In the genomic region with DNA sequence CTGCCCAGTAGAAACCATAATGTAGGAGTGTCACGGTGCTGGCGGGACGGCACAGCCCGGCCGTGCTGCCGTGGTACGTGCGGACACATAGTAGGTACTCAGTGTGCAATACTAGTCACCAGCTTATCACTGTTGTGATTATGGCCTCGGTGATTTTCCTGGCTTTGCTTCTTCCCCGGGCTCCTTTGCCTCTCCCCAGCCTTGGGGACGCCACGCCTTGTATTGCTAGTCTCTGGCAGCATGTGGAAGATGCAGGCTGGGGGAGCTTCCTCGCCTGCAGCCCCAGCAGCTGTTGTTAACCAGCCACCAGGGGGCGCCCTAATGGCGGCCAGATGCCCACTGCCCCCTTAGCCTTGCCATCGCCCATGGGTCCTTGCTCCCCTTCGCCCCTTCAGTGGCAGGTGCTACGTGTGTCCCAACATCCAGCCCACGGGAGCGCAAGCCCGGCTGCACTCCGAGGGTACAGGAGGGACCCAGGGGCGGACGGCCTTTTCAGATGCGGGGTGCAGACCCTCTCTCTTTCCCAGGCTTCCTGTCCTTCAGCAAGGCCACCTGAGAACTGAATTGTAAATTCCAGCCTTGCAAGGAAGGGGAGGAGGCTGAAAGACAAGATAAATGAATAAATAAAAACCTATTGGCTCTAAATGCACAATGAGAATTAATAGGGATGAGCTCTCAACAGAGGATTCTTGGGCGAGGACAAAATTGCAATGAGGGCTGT, we compare ENCODE assay signal across 8 cellular contexts. TPM values are rescaled to one million over a fixed set of nuclear protein-coding genes. Genes with fewer than 3 reads are reported as not detected.
DNase-seq lines count a peak whose midpoint lies in the region; ATAC-seq, FAIRE-seq and TF ChIP-seq lines count a peak whose summit lies in the region.

No MANE protein-coding gene starts in this region.

- H3K27ac Mint-ChIP-seq in natural killer cell, result no peak overlapping the region
- H3K27ac Mint-ChIP-seq in type B pancreatic cell, result no peak overlapping the region

- H3K36me3 ChIP-seq in endothelial cell of umbilical vein (ENCODE audit: control insufficient read depth in 2 of 2, extremely low read depth in 1 of 2, insufficient read depth in 2 of 2, low read length in 2 of 2), result no peaks in the 10 kb centered on the region

- no peaks in the 10 kb centered on the region for H3K4me1 ChIP-seq in endothelial cell of umbilical vein (ENCODE audit: control insufficient read depth, extremely low read depth, insufficient read depth, low read length)

- FAIRE-seq in endothelial cell of umbilical vein (lab: Jason Lieb, UNC), result peak; percentile 60

- H3K4me3 ChIP-seq in AG04449 (ENCODE audit: low read depth, low read length) (no peak overlapping the region), endothelial cell of umbilical vein (replicated peaks in 1 of 3; ENCODE audit: insufficient read depth in 1 of 3, low read depth in 1 of 3, low read length in 3 of 3) (no peak overlapping the region)

- H3K27me3 ChIP-seq in endothelial cell of umbilical vein (ENCODE audit: control insufficient read depth in 2 of 2, insufficient read depth in 2 of 2, low read length in 2 of 2), result peaks cover 21 to 24% of the 10 kb centered on the region in 2 experiments

- no TSS peak for BruUV-seq in endothelial cell of umbilical vein (replicated peaks; lab: Mats Ljungman, UMichigan)

- dilution Hi-C loops in endothelial cell of umbilical vein (cut with MboI; ENCODE audit: extremely low pct_ligation_motif_present, low sequenced_read_pairs), result no loop called here

- H3K9me3 Mint-ChIP-seq in natural killer cell (no peaks in the 10 kb centered on the region), type B pancreatic cell (no peaks in the 10 kb centered on the region)

- TF ChIP-seq CTCF in AG04449 (IDR thresholded peaks at IDR 0.05; ENCODE audit: insufficient read depth, low read length, missing control alignments) (peak; percentile 83), endothelial cell of umbilical vein (IDR thresholded peaks at IDR 0.05; ENCODE audit: extremely low read depth in 1 of 2, insufficient read depth in 1 of 2, low read depth in 1 of 2, low read length in 2 of 2) (peak; percentile 76 to 95), natural killer cell (IDR thresholded peaks at IDR 0.05) (peak; percentile 85), type B pancreatic cell (conservative IDR thresholded peaks at IDR 0.05) (peak; percentile 89)

- H3K36me3 Mint-ChIP-seq in natural killer cell (no peaks in the 10 kb centered on the region), type B pancreatic cell (no peaks in the 10 kb centered on the region)

- H3K4me2 ChIP-seq in endothelial cell of umbilical vein (ENCODE audit: insufficient read depth, low read length), result no peak overlapping the region

- no peaks in the 10 kb centered on the region for H3K9me3 ChIP-seq in endothelial cell of umbilical vein (replicated peaks; ENCODE audit: control insufficient read depth, insufficient read depth, low read length)

- DNase-seq in AG04449 (ENCODE audit: low read depth, low spot score) (no peak), GM19238 (ENCODE audit: insufficient read length, low spot score) (peak; percentile 56), NOMO-1 treated with DMSO at 0.1 percent for 48 hours (lab: John Stamatoyannopoulos, UW; ENCODE audit: unreplicated experiment) (peak; percentile 59), endothelial cell of umbilical vein (ENCODE audit: low read depth, low spot score) (peak; percentile 30), natural killer cell (peak; percentile 57), type B pancreatic cell (ENCODE audit: extremely low spot score, unreplicated experiment) (no peak)
- DNase-seq in activated CD8-positive, alpha-beta memory T cell treated with anti-CD3 and anti-CD28 coated beads for 48 hours (ENCODE audit: low read depth in 2 of 3, low spot score in 2 of 3), result peak in 2 of 3 experiments; percentile 45 to 53

- POLR2A ChIA-PET in AG04449 (lab: Yijun Ruan, JAX) (no interaction called here), endothelial cell of umbilical vein (lab: Charles Lee) (no interaction called here)

- TF ChIP-seq POLR2A in endothelial cell of umbilical vein (IDR thresholded peaks at IDR 0.05; ENCODE audit: low read depth, low read length), result no peak

- no peaks in the 10 kb centered on the region for H3K79me2 ChIP-seq in endothelial cell of umbilical vein (ENCODE audit: control insufficient read depth, insufficient read depth, low read length)

- H3K9me1 ChIP-seq in endothelial cell of umbilical vein (replicated peaks; ENCODE audit: control insufficient read depth, extremely low read depth, insufficient read depth, low read length), result no peaks in the 10 kb centered on the region

- H3K4me3 Mint-ChIP-seq in natural killer cell (no peak overlapping the region), type B pancreatic cell (no peak overlapping the region)

- CTCF ChIA-PET in AG04449 (lab: Yijun Ruan, JAX) (interaction anchor here (0.6 to 9.2 kb wide), 40 partner anchors 9 to 413 kb away, joined by 3 to 131 read pairs (median 4); no protein-coding TSS in a partner anchor), endothelial cell of umbilical vein (lab: Charles Lee) (interaction anchor here (0.5 to 7.6 kb wide), 68 partner anchors 8 to 441 kb away, joined by 3 to 408 read pairs (median 5); a partner anchor contains a TSS)

- intact Hi-C loops in endothelial cell of umbilical vein (cut with micrococcal nuclease) (loop anchor here (1.0 kb wide), 1 partner anchor 66 kb away; no protein-coding TSS in a partner anchor), natural killer cell (cut with micrococcal nuclease) (loop anchor here (5.0 kb wide), 1 partner anchor 67 kb away; no protein-coding TSS in a partner anchor)

- peaks cover 4 to 17% of the 10 kb centered on the region in 2 donors for H3K4me1 Mint-ChIP-seq in natural killer cell
- peaks cover 7% of the 10 kb centered on the region for H3K4me1 Mint-ChIP-seq in type B pancreatic cell (ENCODE audit: unreplicated experiment)

- H3K27ac ChIP-seq in endothelial cell of umbilical vein (ENCODE audit: insufficient read depth, low read depth, low read length), result no peak overlapping the region

- H3K27me3 Mint-ChIP-seq in natural killer cell (ENCODE audit: low read depth in 2 of 2), result peaks cover 13 to 22% of the 10 kb centered on the region in 2 donors
- H3K27me3 Mint-ChIP-seq in type B pancreatic cell, result peaks cover 75% of the 10 kb centered on the region

- H3K9ac ChIP-seq in endothelial cell of umbilical vein (replicated peaks; ENCODE audit: extremely low read depth, insufficient read depth, low read length), result no peak overlapping the region

- ATAC-seq in natural killer cell, result peak; percentile 65 to 75 (median 69)
- ATAC-seq in HG02623 (IDR thresholded peaks at IDR 0.05; ENCODE audit: unreplicated experiment), result no peak

- H4K20me1 ChIP-seq in endothelial cell of umbilical vein (replicated peaks; ENCODE audit: control insufficient read depth, extremely low read depth, insufficient read depth, low read length), result no peaks in the 10 kb centered on the region

- no peak overlapping the region for H2AFZ ChIP-seq in endothelial cell of umbilical vein (ENCODE audit: low read depth, low read length)

TF ChIP-seq in endothelial cell of umbilical vein, 7 proteins besides CTCF, POLR2A, EP300 and RAD21:
- no peak for TF ChIP-seq JUN (IDR thresholded peaks at IDR 0.05; ENCODE audit: borderline replicate concordance, insufficient read depth, insufficient read length, low read depth)
- TF ChIP-seq MYC (IDR thresholded peaks at IDR 0.05; ENCODE audit: low read depth, low read length), result no peak
- TF ChIP-seq FOS (IDR thresholded peaks at IDR 0.05; ENCODE audit: borderline replicate concordance, insufficient read depth, low read length), result no peak
- TF ChIP-seq EZH2 (IDR thresholded peaks at IDR 0.05; ENCODE audit: borderline replicate concordance, low read depth, low read length, severe bottlenecking), result no peak
- TF ChIP-seq POLR2AphosphoS5 (IDR thresholded peaks at IDR 0.05; ENCODE audit: insufficient read depth, low read depth, low read length), result no peak
- TF ChIP-seq, protein P1, sequence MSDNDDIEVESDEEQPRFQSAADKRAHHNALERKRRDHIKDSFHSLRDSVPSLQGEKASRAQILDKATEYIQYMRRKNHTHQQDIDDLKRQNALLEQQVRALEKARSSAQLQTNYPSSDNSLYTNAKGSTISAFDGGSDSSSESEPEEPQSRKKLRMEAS (IDR thresholded peaks at IDR 0.05; ENCODE audit: insufficient read depth, insufficient read length), result no peak
- TF ChIP-seq GATA2 (IDR thresholded peaks at IDR 0.05; ENCODE audit: insufficient read depth, insufficient read length, low read depth, low read length), result no peak

RNA-seq across cellular contexts. Expression of a gene that starts 8.0 kb away (rescaled TPM):
- total RNA-seq in endothelial cell of umbilical vein, result 0.88 TPM in 1 of 2 replicates, not detected in the other
- polyA plus RNA-seq in endothelial cell of umbilical vein, result 0.08 and 0.11 TPM in 2 replicates
- 0.04 and 0.05 TPM in 2 replicates for polyA plus RNA-seq in endothelial cell of umbilical vein (2011; cell fraction: cytosol; rRNA removed)
- 0.34 and 0.39 TPM in 2 replicates for polyA plus RNA-seq in endothelial cell of umbilical vein (2011; cell fraction: nucleus; rRNA removed)
- polyA plus RNA-seq in endothelial cell of umbilical vein (2012), result 0.03 and 0.35 TPM in 2 replicates
- polyA minus RNA-seq in endothelial cell of umbilical vein, result 0.06 and 0.07 TPM in 2 replicates
- polyA minus RNA-seq in endothelial cell of umbilical vein (2011; cell fraction: cytosol; rRNA and poly(A)+ RNA removed), result not detected
- polyA minus RNA-seq in endothelial cell of umbilical vein (2011; cell fraction: nucleus; rRNA and poly(A)+ RNA removed), result 0.19 and 0.29 TPM in 2 replicates
- 10 to 100 TPM; 23.4 to 67.2 (median 32.6) TPM for total RNA-seq in natural killer cell
- 2.6 and 4.0 TPM in 2 replicates for total RNA-seq in type B pancreatic cell (ENCODE audit: low replicate concordance)

Comparison
In these comparisons a context has a peak if more than half of its experiments do, and no peak if none do; other contexts are left out.
1. DNase-seq: peak in GM19238 (single experiment), NOMO-1 treated with DMSO at 0.1 percent for 48 hours (single experiment), activated CD8-positive, alpha-beta memory T cell treated with anti-CD3 and anti-CD28 coated beads for 48 hours (2 of 3), endothelial cell of umbilical vein (single experiment) and natural killer cell (single experiment); none in AG04449 (single experiment) and type B pancreatic cell (single experiment).
2. Peak in every context shown above with its lines, with median percentiles within 50 percentile points of each other: CTCF ChIP-seq.